Comparison of ENCODE assay signal across 1 cellular context in the genomic region with DNA sequence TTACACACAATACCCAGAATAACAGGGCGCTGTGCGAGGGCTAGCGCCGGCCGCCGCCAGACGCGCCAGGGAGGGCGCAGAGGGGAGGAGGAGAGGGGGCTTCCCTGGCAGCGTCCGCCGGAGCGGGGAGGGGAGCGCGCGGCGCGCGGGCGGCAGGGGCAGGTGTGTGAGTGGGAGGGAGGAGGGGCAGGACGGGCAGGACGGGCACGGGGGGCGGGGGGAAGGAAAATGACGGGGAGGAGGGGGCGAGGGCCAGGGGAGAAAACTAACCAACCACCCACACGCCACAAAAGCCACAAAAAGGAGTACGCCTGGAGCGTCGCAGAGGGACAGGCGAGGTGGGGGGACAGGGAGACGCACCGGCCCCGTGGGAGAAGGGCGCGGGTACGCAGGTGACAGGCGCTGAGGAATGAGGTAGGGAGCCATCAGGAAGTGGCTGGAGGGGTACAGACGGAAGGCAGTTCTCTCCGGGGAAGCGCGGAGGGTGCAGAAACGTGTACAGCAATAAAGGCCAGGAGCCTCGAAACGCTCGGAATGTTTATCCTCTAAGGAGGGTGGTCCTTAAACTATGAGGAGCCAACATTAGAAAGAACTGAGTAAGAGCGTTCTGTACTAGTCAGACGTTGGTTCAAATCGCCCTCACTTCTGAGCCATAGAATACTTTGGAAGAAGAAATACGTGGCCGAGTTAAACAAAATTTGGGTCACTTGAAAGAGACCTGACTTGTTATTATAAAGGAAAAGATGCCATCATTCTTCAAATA.
TF ChIP-seq lines count a peak whose summit lies in the region.

No MANE protein-coding gene starts in this region.

TF ChIP-seq in GM12878, 131 proteins besides CTCF, POLR2A, EP300 and RAD21 (continued from another document):
- TF ChIP-seq BCLAF1 (IDR thresholded peaks at IDR 0.05): no peak
- no peak for TF ChIP-seq SREBF1 (IDR thresholded peaks at IDR 0.05; ENCODE audit: low read length)
- TF ChIP-seq CUX1 (IDR thresholded peaks at IDR 0.05; ENCODE audit: insufficient replicate concordance, low read depth, low read length): no peak
- TF ChIP-seq IRF5 (IDR thresholded peaks at IDR 0.05; ENCODE audit: borderline replicate concordance): no peak
- TF ChIP-seq BMI1 (IDR thresholded peaks at IDR 0.05; ENCODE audit: borderline replicate concordance): no peak
